Comparison of ENCODE assay signal across 13 cellular contexts in the genomic region with DNA sequence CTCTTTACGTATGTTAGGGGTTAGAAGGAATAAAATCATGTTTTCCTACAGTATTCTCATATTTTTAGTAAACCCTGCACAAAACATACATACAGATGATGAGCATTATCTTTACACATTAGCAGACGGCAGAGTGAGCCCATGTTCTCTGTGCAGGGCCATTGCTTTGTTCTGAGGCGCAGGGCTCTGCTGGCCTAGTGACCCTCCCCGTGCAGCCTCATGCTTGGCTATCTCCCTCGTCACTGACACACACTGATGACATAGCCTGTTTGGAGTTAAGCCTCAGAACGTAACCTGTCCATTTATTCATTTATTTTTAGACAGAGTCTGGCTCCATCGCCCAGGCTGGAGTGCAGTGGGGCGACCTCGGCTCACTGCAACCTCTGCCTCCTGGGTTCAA.
DNase-seq lines count a peak whose midpoint lies in the region; ATAC-seq and TF ChIP-seq lines count a peak whose summit lies in the region.
"Had no signal": no experiment of that assay in that cellular context is flagged by ENCODE, and none has a peak within 500 bp of the region (broad histone marks: within the 10 kb centered on the region; RNA-seq: fewer than 3 reads in every experiment).

No MANE protein-coding gene starts in this region.

- POLR2A ChIA-PET in AG04450 (lab: Yijun Ruan, JAX) (interaction anchor here (0.7 to 1.5 kb wide), 3 partner anchors 10 to 115 kb away, joined by 3 to 12 read pairs (median 4); partner anchors contain the start of gene FOSL2), Panc1 (lab: Charles Lee) (no interaction called here)

- H3K79me2 ChIP-seq in osteoblast (ENCODE audit: insufficient read depth, low read length) = no peaks in the 10 kb centered on the region

- CTCF ChIA-PET in AG04450 (lab: Charles Lee) (no interaction called here), Panc1 (lab: Charles Lee) (no interaction called here)

- ATAC-seq in Panc1 (no peak), HG02973 (IDR thresholded peaks at IDR 0.05; ENCODE audit: unreplicated experiment) (no peak), HG03457 (IDR thresholded peaks at IDR 0.05; ENCODE audit: unreplicated experiment) (no peak)

- H3K9me3 ChIP-seq in AG04450 (ENCODE audit: control insufficient read depth, insufficient read depth, low read length) (no peaks in the 10 kb centered on the region), Panc1 (ENCODE audit: control insufficient read depth, insufficient read depth, low read depth, low read length) (no peaks in the 10 kb centered on the region), osteoblast (ENCODE audit: low read depth, low read length) (no peaks in the 10 kb centered on the region)
- H3K9me3 ChIP-seq: BLaER1, Peyer's patch, upper lobe of right lung had no signal

- H3K27me3 ChIP-seq in AG04450 (ENCODE audit: control insufficient read depth, insufficient read depth, low read length) (no peaks in the 10 kb centered on the region), Panc1 (ENCODE audit: control insufficient read depth, insufficient read depth, low read length) (no peaks in the 10 kb centered on the region), osteoblast (ENCODE audit: insufficient read depth, low read length) (no peaks in the 10 kb centered on the region)
- H3K27me3 ChIP-seq: BLaER1, Peyer's patch, upper lobe of right lung had no signal

- peaks cover 29% of the 10 kb centered on the region for H3K4me1 ChIP-seq in Panc1 (ENCODE audit: control insufficient read depth, insufficient read depth, low read length)
- H3K4me1 ChIP-seq in osteoblast (ENCODE audit: insufficient read depth, low read length) = peaks cover 33% of the 10 kb centered on the region
- H3K4me1 ChIP-seq: BLaER1 had no signal

- H4K20me1 ChIP-seq in osteoblast (ENCODE audit: insufficient read depth, low read length) = no peaks in the 10 kb centered on the region
- H4K20me1 ChIP-seq: BLaER1 had no signal

- H3K4me2 ChIP-seq in osteoblast (ENCODE audit: insufficient read depth, low read length) = peak overlapping the region; percentile 47
- H3K4me2 ChIP-seq: BLaER1 had no signal

- H2AFZ ChIP-seq in osteoblast (ENCODE audit: low read length) = no peak overlapping the region

- no TSS peak for BruUV-seq in Panc1 (replicated peaks; lab: Mats Ljungman, UMichigan)

- DNase-seq in AG04450 (ENCODE audit: low read depth, low spot score) = no peak
- DNase-seq in Panc1 (ENCODE audit: low read depth, low spot score) = no peak
- DNase-seq in epithelial cell of prostate (ENCODE audit: low read depth, low spot score) = no peak
- no peak for DNase-seq in osteoblast (ENCODE audit: insufficient read length, low spot score, missing footprints)
- DNase-seq in NCI-H1048 (lab: John Stamatoyannopoulos, UW) = no peak
- DNase-seq in GM13976 (ENCODE audit: low spot score) = no peak
- DNase-seq: KBM-7, NCI-H524, Peyer's patch, upper lobe of right lung had no signal

- no peak overlapping the region for H3K4me3 ChIP-seq in AG04450 (ENCODE audit: low read depth, low read length)
- no peak overlapping the region for H3K4me3 ChIP-seq in Panc1 (ENCODE audit: low read depth in 2 of 2, low read length in 2 of 2)
- H3K4me3 ChIP-seq in osteoblast (ENCODE audit: insufficient read depth, low read length) = no peak overlapping the region
- H3K4me3 ChIP-seq: BLaER1, Peyer's patch, upper lobe of right lung had no signal

- TF ChIP-seq CTCF in AG04450 (IDR thresholded peaks at IDR 0.05; ENCODE audit: low read depth, low read length) (no peak), Panc1 (IDR thresholded peaks at IDR 0.05) (no peak), osteoblast (IDR thresholded peaks at IDR 0.05; ENCODE audit: extremely low read depth, low read depth, low read length) (no peak), GM13976 (IDR thresholded peaks at IDR 0.05; ENCODE audit: borderline replicate concordance, control extremely low read depth, extremely low read depth, insufficient read depth, missing control alignments) (no peak)

- H3K36me3 ChIP-seq in Panc1 (ENCODE audit: control insufficient read depth, insufficient read depth, low read length) (no peaks in the 10 kb centered on the region), osteoblast (ENCODE audit: insufficient read depth, low read length) (no peaks in the 10 kb centered on the region)
- H3K36me3 ChIP-seq: Peyer's patch, upper lobe of right lung had no signal

- in situ Hi-C loops in Panc1 (cut with HindIII; ENCODE audit: low pct_unique_long_range_greater_than_20kb, low sequenced_read_pairs) (no loop called here), GM13976 (cut with MboI; ENCODE audit: low sequenced_read_pairs, unreplicated experiment) (no loop called here)

- intact Hi-C loops in Panc1 (cut with micrococcal nuclease; ENCODE audit: unreplicated experiment) = no loop called here

- H3K27ac ChIP-seq in AG04450 (ENCODE audit: low read depth, low read length) (peak overlapping the region; percentile 95), Panc1 (ENCODE audit: low read length) (peak overlapping the region; percentile 92), epithelial cell of prostate (peak overlapping the region; percentile 96), osteoblast (ENCODE audit: low read depth, low read length) (peak overlapping the region; percentile 91)
- H3K27ac ChIP-seq: BLaER1, upper lobe of right lung had no signal
